Comparison of ENCODE assay signal across 19 cellular contexts in genomic region chr1:169049258-169049936, GRCh38. TPM values are rescaled to one million over a fixed set of nuclear protein-coding genes. Genes with fewer than 3 reads are reported as not detected.
DNase-seq lines count a peak whose midpoint lies in the region; ATAC-seq and TF ChIP-seq lines count a peak whose summit lies in the region.
"Had no signal": no experiment of that assay in that cellular context is flagged by ENCODE, and none has a peak within 500 bp of the region (broad histone marks: within the 10 kb centered on the region; RNA-seq: fewer than 3 reads in every experiment).

No MANE protein-coding gene starts in this region.

- no peaks in the 10 kb centered on the region for H3K27me3 ChIP-seq in Peyer's patch
- H3K27me3 ChIP-seq: SJCRH30 had no signal

- peaks cover 0 to 31% (median 4%) of the 10 kb centered on the region in 4 donors for H3K4me1 ChIP-seq in Peyer's patch
- H3K4me1 ChIP-seq: HAP-1 had no signal

- H3K36me3 ChIP-seq in Peyer's patch, result no peaks in the 10 kb centered on the region
- H3K36me3 ChIP-seq: HAP-1, SJCRH30 had no signal

- TF ChIP-seq CTCF in GM13976 (IDR thresholded peaks at IDR 0.05; ENCODE audit: borderline replicate concordance, control extremely low read depth, extremely low read depth, insufficient read depth, missing control alignments) (no peak), Peyer's patch (IDR thresholded peaks at IDR 0.05) (no peak)

- H3K4me3 ChIP-seq in Peyer's patch, result no peak overlapping the region
- H3K4me3 ChIP-seq: coronary artery, HAP-1, SJCRH30 had no signal

- no peak for TF ChIP-seq POLR2A in Peyer's patch (IDR thresholded peaks at IDR 0.05)

- H3K9me3 ChIP-seq in Peyer's patch, result no peaks in the 10 kb centered on the region
- H3K9me3 ChIP-seq: HAP-1, SJCRH30 had no signal

- no peak overlapping the region for H3K27ac ChIP-seq in Peyer's patch
- H3K27ac ChIP-seq: C4-2B, coronary artery, SJCRH30 had no signal

- peak; percentile 3 for DNase-seq in NCI-H1105 treated with DMSO at 0.1 percent for 48 hours (lab: John Stamatoyannopoulos, UW)
- DNase-seq in NCI-H1105 (lab: John Stamatoyannopoulos, UW), result no peak
- peak; percentile 8 for DNase-seq in GM13976 (ENCODE audit: low spot score)
- peak; percentile 42 for DNase-seq in activated naive CD4-positive, alpha-beta T cell treated with anti-CD3 and anti-CD28 coated beads, Interleukin-2, amount 50 U/mL, for 16 hours
- peak; percentile 61 for DNase-seq in stimulated activated CD4-positive, alpha-beta T cell treated with anti-CD3 and anti-CD28 coated beads, Interleukin-15, amount 100 ng/mL, for 24 hours
- DNase-seq in A172 (ENCODE audit: low spot score), result no peak
- no peak for DNase-seq in left lobe of liver (ENCODE audit: low spot score)
- no peak for DNase-seq in Peyer's patch
- DNase-seq: 8988T, DMS53, glutamatergic neuron, NCI-H2081 treated with DMSO at 0.1 percent for 48 hours, right cardiac atrium, SJCRH30, substantia nigra, T1000 had no signal

- in situ Hi-C loops in GM13976 (cut with MboI; ENCODE audit: low sequenced_read_pairs, unreplicated experiment), result no loop called here

- ATAC-seq in left lobe of liver, result no peak
- ATAC-seq: right cardiac atrium had no signal

RNA-seq across cellular contexts. Expression of gene ATP1B1, which starts 57.1 kb away (rescaled TPM):
- 44.8 and 60.1 TPM in 2 replicates for total RNA-seq in A172 (2014; rRNA removed; shearing (Covaris generic))
- total RNA-seq in left lobe of liver, result 70.3 TPM
- total RNA-seq in Peyer's patch, result 100 to 1,000 TPM in 3 of 4 donors, 10 to 100 TPM in 1; 70.1 to 659 (median 499) TPM

Comparison
In these comparisons a context has a peak if more than half of its experiments do, and no peak if none do; other contexts are left out.
1. DNase-seq: peak in NCI-H1105 treated with DMSO at 0.1 percent for 48 hours (single experiment), GM13976 (single experiment), activated naive CD4-positive, alpha-beta T cell treated with anti-CD3 and anti-CD28 coated beads, Interleukin-2, amount 50 U/mL, for 16 hours (single experiment) and stimulated activated CD4-positive, alpha-beta T cell treated with anti-CD3 and anti-CD28 coated beads, Interleukin-15, amount 100 ng/mL, for 24 hours (single experiment); none in NCI-H1105 (single experiment), A172 (single experiment), left lobe of liver (single experiment) and Peyer's patch (0 of 3).